Comparison of ENCODE assay signal across 1 cellular context in genomic region chr18:28248653-28249052, GRCh38.
TF ChIP-seq lines count a peak whose summit lies in the region.

No MANE protein-coding gene starts in this region.

TF ChIP-seq in GM23338, 12 proteins besides CTCF, POLR2A, EP300 and RAD21 (continued from another document):
- TF ChIP-seq, protein P1, sequence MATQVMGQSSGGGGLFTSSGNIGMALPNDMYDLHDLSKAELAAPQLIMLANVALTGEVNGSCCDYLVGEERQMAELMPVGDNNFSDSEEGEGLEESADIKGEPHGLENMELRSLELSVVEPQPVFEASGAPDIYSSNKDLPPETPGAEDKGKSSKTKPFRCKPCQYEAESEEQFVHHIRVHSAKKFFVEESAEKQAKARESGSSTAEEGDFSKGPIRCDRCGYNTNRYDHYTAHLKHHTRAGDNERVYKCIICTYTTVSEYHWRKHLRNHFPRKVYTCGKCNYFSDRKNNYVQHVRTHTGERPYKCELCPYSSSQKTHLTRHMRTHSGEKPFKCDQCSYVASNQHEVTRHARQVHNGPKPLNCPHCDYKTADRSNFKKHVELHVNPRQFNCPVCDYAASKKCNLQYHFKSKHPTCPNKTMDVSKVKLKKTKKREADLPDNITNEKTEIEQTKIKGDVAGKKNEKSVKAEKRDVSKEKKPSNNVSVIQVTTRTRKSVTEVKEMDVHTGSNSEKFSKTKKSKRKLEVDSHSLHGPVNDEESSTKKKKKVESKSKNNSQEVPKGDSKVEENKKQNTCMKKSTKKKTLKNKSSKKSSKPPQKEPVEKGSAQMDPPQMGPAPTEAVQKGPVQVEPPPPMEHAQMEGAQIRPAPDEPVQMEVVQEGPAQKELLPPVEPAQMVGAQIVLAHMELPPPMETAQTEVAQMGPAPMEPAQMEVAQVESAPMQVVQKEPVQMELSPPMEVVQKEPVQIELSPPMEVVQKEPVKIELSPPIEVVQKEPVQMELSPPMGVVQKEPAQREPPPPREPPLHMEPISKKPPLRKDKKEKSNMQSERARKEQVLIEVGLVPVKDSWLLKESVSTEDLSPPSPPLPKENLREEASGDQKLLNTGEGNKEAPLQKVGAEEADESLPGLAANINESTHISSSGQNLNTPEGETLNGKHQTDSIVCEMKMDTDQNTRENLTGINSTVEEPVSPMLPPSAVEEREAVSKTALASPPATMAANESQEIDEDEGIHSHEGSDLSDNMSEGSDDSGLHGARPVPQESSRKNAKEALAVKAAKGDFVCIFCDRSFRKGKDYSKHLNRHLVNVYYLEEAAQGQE (IDR thresholded peaks at IDR 0.05; ENCODE audit: unreplicated experiment) = no peak
- no peak for TF ChIP-seq CREB1 (CRISPR knock-in tag; IDR thresholded peaks at IDR 0.05; ENCODE audit: low read depth)
